ENCODE assay signal across 15 cellular contexts in genomic region chr3:146052791-146053310, GRCh38.
"Had no signal": no experiment of that assay in that cellular context is flagged by ENCODE, and none has a peak within 500 bp of the region (broad histone marks: within the 10 kb centered on the region; RNA-seq: fewer than 3 reads in every experiment).

No MANE protein-coding gene starts in this region.

- H3K27me3 ChIP-seq: brain microvascular endothelial cell, heart left ventricle, transverse colon had no signal

- ATAC-seq: heart left ventricle; left colon; natural killer cell; stimulated activated naive B cell treated with anti-CD40 and anti-IgM and Interleukin-4, amounts not matched to agents 10 μg/mL and 1 μg/mL and 100 μg/mL, for 72 hours had no signal

- H3K36me3 ChIP-seq: brain microvascular endothelial cell, heart left ventricle, transverse colon had no signal

- H3K9me3 Mint-ChIP-seq: activated CD4-positive, alpha-beta T cell treated with anti-CD3 and anti-CD28 coated beads, Interleukin-2, amount 10 ng/mL, durations not matched to agents 7 days and 5 days; activated naive CD8-positive, alpha-beta T cell treated with anti-CD3 and anti-CD28 coated beads for 36 hours; activated T-helper 1 cell treated with anti-CD3 and anti-CD28 coated beads, Interleukin-12 subunit alpha, Interleukin-12 subunit beta, Interleukin-2, Interleukin-4 antibody, amounts not matched to agents 30 ng/mL and 10 ng/mL and 1 ng/mL, durations not matched to agents 14 hours and 24 hours and 36 hours; memory B cell; stimulated activated naive B cell treated with anti-CD40 and anti-IgM and Interleukin-4, amounts not matched to agents 10 μg/mL and 1 μg/mL and 100 μg/mL, for 72 hours had no signal

- DNase-seq: activated CD4-positive, alpha-beta T cell treated with anti-CD3 and anti-CD28 coated beads, Interleukin-2, amount 10 ng/mL, durations not matched to agents 7 days and 5 days; activated CD8-positive, alpha-beta memory T cell treated with anti-CD3 and anti-CD28 coated beads for 24 hours; activated naive CD8-positive, alpha-beta T cell treated with anti-CD3 and anti-CD28 coated beads for 36 hours; anterior cingulate cortex; brain microvascular endothelial cell; cerebellar nuclear complex; effector memory CD4-positive, alpha-beta T cell; heart left ventricle; left colon; natural killer cell; stimulated activated naive B cell treated with anti-CD40 and anti-IgM and Interleukin-4, amounts not matched to agents 10 μg/mL and 1 μg/mL and 100 μg/mL, for 72 hours; transverse colon had no signal

- H3K27me3 Mint-ChIP-seq: activated CD4-positive, alpha-beta T cell treated with anti-CD3 and anti-CD28 coated beads, Interleukin-2, amount 10 ng/mL, durations not matched to agents 7 days and 5 days; activated naive CD8-positive, alpha-beta T cell treated with anti-CD3 and anti-CD28 coated beads for 36 hours; memory B cell; stimulated activated naive B cell treated with anti-CD40 and anti-IgM and Interleukin-4, amounts not matched to agents 10 μg/mL and 1 μg/mL and 100 μg/mL, for 72 hours had no signal

- H3K27ac ChIP-seq: brain microvascular endothelial cell, heart left ventricle, transverse colon had no signal

- H3K4me3 ChIP-seq: heart left ventricle, transverse colon had no signal

- H3K4me1 Mint-ChIP-seq: activated CD4-positive, alpha-beta T cell treated with anti-CD3 and anti-CD28 coated beads, Interleukin-2, amount 10 ng/mL, durations not matched to agents 7 days and 5 days; activated naive CD8-positive, alpha-beta T cell treated with anti-CD3 and anti-CD28 coated beads for 36 hours; memory B cell; natural killer cell; stimulated activated naive B cell treated with anti-CD40 and anti-IgM and Interleukin-4, amounts not matched to agents 10 μg/mL and 1 μg/mL and 100 μg/mL, for 72 hours had no signal

- H3K4me3 Mint-ChIP-seq: activated CD4-positive, alpha-beta T cell treated with anti-CD3 and anti-CD28 coated beads, Interleukin-2, amount 10 ng/mL, durations not matched to agents 7 days and 5 days; activated naive CD8-positive, alpha-beta T cell treated with anti-CD3 and anti-CD28 coated beads for 36 hours; activated T-helper 1 cell treated with anti-CD3 and anti-CD28 coated beads, Interleukin-12 subunit alpha, Interleukin-12 subunit beta, Interleukin-2, Interleukin-4 antibody, amounts not matched to agents 30 ng/mL and 10 ng/mL and 1 ng/mL, durations not matched to agents 14 hours and 24 hours and 36 hours; memory B cell; natural killer cell; stimulated activated naive B cell treated with anti-CD40 and anti-IgM and Interleukin-4, amounts not matched to agents 10 μg/mL and 1 μg/mL and 100 μg/mL, for 72 hours had no signal

- H3K9me3 ChIP-seq: heart left ventricle, transverse colon had no signal

- H3K4me1 ChIP-seq: heart left ventricle, transverse colon had no signal

- H3K27ac Mint-ChIP-seq: activated CD4-positive, alpha-beta T cell treated with anti-CD3 and anti-CD28 coated beads, Interleukin-2, amount 10 ng/mL, durations not matched to agents 7 days and 5 days; activated naive CD8-positive, alpha-beta T cell treated with anti-CD3 and anti-CD28 coated beads for 36 hours; activated T-helper 1 cell treated with anti-CD3 and anti-CD28 coated beads, Interleukin-12 subunit alpha, Interleukin-12 subunit beta, Interleukin-2, Interleukin-4 antibody, amounts not matched to agents 30 ng/mL and 10 ng/mL and 1 ng/mL, durations not matched to agents 14 hours and 24 hours and 36 hours; memory B cell; natural killer cell; stimulated activated naive B cell treated with anti-CD40 and anti-IgM and Interleukin-4, amounts not matched to agents 10 μg/mL and 1 μg/mL and 100 μg/mL, for 72 hours had no signal

- FAIRE-seq: frontal cortex had no signal

- H3K36me3 Mint-ChIP-seq: activated naive CD8-positive, alpha-beta T cell treated with anti-CD3 and anti-CD28 coated beads for 36 hours; memory B cell; natural killer cell; stimulated activated naive B cell treated with anti-CD40 and anti-IgM and Interleukin-4, amounts not matched to agents 10 μg/mL and 1 μg/mL and 100 μg/mL, for 72 hours had no signal
